Comparison of ENCODE assay signal across 2 cellular contexts in the genomic region with DNA sequence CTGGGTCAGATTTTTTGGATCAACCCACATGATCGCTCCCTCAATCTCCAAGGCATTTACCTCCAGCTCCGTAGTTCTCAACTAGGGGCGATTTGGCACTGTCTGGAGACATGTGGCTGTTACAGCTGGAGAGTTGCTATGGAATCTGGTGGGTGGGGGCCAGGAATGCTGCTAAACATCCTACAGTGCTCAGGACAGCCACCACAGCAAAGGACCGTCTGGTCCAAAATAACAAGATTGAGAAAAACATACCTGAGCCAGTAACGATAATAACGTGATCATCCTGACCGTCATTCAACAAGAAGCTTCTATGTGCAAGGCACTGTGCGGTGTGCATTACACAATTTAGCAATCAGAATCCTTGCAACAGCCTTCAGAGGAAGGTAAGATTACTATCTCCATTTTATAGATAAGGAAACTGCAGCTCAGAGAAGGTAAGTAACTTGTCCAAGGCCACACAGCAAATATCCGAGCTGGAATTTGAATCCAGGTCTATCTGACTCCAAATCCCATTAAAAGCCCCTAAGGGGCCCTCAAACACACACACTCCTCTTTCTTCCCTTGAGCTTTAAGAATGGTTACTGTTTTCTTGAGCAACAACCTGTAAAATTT.
TF ChIP-seq lines count a peak whose summit lies in the region.

No MANE protein-coding gene starts in this region.

TF ChIP-seq in HEK293, 187 proteins besides CTCF, POLR2A, EP300 and RAD21:
- TF ChIP-seq, protein P1, sequence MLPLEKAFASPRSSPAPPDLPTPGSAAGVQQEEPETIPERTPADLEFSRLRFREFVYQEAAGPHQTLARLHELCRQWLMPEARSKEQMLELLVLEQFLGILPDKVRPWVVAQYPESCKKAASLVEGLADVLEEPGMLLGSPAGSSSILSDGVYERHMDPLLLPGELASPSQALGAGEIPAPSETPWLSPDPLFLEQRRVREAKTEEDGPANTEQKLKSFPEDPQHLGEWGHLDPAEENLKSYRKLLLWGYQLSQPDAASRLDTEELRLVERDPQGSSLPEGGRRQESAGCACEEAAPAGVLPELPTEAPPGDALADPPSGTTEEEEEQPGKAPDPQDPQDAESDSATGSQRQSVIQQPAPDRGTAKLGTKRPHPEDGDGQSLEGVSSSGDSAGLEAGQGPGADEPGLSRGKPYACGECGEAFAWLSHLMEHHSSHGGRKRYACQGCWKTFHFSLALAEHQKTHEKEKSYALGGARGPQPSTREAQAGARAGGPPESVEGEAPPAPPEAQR (tag by site-specific recombination; IDR thresholded peaks at IDR 0.05) = no peak
- TF ChIP-seq ZNF76 (tag by site-specific recombination; IDR thresholded peaks at IDR 0.05; ENCODE audit: borderline replicate concordance, low read depth) = no peak
- no peak for TF ChIP-seq SP2 (tag by site-specific recombination; IDR thresholded peaks at IDR 0.05)
- no peak for TF ChIP-seq WT1 (tag by site-specific recombination; IDR thresholded peaks at IDR 0.05)
- TF ChIP-seq ZNF768 (tag by site-specific recombination; IDR thresholded peaks at IDR 0.05) = peak; percentile 38; the same call in 1 of the 2 replicates
- TF ChIP-seq ZNF248 (tag by site-specific recombination; IDR thresholded peaks at IDR 0.05) = no peak
- TF ChIP-seq, protein P2, sequence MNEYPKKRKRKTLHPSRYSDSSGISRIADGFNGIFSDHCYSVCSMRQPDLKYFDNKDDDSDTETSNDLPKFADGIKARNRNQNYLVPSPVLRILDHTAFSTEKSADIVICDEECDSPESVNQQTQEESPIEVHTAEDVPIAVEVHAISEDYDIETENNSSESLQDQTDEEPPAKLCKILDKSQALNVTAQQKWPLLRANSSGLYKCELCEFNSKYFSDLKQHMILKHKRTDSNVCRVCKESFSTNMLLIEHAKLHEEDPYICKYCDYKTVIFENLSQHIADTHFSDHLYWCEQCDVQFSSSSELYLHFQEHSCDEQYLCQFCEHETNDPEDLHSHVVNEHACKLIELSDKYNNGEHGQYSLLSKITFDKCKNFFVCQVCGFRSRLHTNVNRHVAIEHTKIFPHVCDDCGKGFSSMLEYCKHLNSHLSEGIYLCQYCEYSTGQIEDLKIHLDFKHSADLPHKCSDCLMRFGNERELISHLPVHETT (tag by site-specific recombination; IDR thresholded peaks at IDR 0.05) = no peak
- TF ChIP-seq, protein P3, sequence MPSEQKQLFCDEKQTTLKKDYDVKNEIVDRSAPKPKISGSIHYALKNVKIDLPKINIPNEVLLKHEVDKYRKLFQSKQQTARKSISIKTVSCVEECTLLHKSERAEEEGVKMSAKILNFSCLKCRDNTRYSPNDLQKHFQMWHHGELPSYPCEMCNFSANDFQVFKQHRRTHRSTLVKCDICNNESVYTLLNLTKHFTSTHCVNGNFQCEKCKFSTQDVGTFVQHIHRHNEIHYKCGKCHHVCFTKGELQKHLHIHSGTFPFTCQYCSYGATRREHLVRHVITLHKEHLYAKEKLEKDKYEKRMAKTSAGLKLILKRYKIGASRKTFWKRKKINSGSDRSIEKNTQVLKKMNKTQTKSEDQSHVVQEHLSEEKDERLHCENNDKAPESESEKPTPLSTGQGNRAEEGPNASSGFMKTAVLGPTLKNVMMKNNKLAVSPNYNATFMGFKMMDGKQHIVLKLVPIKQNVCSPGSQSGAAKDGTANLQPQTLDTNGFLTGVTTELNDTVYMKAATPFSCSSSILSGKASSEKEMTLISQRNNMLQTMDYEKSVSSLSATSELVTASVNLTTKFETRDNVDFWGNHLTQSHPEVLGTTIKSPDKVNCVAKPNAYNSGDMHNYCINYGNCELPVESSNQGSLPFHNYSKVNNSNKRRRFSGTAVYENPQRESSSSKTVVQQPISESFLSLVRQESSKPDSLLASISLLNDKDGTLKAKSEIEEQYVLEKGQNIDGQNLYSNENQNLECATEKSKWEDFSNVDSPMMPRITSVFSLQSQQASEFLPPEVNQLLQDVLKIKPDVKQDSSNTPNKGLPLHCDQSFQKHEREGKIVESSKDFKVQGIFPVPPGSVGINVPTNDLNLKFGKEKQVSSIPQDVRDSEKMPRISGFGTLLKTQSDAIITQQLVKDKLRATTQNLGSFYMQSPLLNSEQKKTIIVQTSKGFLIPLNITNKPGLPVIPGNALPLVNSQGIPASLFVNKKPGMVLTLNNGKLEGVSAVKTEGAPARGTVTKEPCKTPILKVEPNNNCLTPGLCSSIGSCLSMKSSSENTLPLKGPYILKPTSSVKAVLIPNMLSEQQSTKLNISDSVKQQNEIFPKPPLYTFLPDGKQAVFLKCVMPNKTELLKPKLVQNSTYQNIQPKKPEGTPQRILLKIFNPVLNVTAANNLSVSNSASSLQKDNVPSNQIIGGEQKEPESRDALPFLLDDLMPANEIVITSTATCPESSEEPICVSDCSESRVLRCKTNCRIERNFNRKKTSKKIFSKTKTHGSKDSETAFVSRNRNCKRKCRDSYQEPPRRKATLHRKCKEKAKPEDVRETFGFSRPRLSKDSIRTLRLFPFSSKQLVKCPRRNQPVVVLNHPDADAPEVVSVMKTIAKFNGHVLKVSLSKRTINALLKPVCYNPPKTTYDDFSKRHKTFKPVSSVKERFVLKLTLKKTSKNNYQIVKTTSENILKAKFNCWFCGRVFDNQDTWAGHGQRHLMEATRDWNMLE (tag by site-specific recombination; conservative IDR thresholded peaks at IDR 0.05; ENCODE audit: low read depth) = no peak

TF ChIP-seq in H1, 55 proteins besides CTCF, POLR2A, EP300 and RAD21:
- TF ChIP-seq KDM1A (IDR thresholded peaks at IDR 0.05; ENCODE audit: borderline replicate concordance, low read length) = peak; percentile 83; the same call in 1 of the 2 replicates
- TF ChIP-seq SAP30 (IDR thresholded peaks at IDR 0.05; ENCODE audit: insufficient read depth, insufficient replicate concordance, low read length) = no peak
